In the genomic region with DNA sequence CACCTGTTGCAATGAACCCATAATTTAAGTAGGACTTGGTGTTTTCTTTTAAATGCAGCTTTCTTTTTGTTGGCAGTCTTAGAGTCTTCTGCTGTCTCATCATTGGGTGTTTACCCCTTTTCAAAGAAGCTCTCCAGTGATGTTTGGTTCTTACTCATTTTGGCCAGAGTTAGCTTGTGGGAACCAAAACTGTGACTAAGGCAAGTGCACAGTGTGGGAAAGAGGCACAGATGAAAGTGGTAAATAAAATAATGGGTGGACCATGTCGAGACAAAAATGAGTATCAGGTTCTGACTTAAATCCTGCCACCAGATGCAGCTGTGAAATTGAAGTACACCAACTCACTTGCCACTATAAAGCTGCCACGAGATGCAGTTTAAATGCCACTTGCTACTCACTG, we compare ENCODE assay signal across 21 cellular contexts.
DNase-seq lines count a peak whose midpoint lies in the region; ATAC-seq and TF ChIP-seq lines count a peak whose summit lies in the region.
"Had no signal": no experiment of that assay in that cellular context is flagged by ENCODE, and none has a peak within 500 bp of the region (broad histone marks: within the 10 kb centered on the region; RNA-seq: fewer than 3 reads in every experiment).

No MANE protein-coding gene starts in this region.

- H3K4ac ChIP-seq in mesenchymal stem cell (ENCODE audit: low read depth in 1 of 2, low read length in 2 of 2) = no peak overlapping the region

- H3K27ac Mint-ChIP-seq in chondrocyte (ENCODE audit: unreplicated experiment) = no peak overlapping the region
- H3K27ac Mint-ChIP-seq: brain; stimulated activated naive B cell treated with anti-CD40 and anti-IgM and Interleukin-4, amounts not matched to agents 10 μg/mL and 1 μg/mL and 100 μg/mL, for 72 hours had no signal

- no peaks in the 10 kb centered on the region for H3K36me3 Mint-ChIP-seq in chondrocyte (ENCODE audit: low read depth)
- H3K36me3 Mint-ChIP-seq: brain; stimulated activated naive B cell treated with anti-CD40 and anti-IgM and Interleukin-4, amounts not matched to agents 10 μg/mL and 1 μg/mL and 100 μg/mL, for 72 hours had no signal

- no peaks in the 10 kb centered on the region for H3K79me1 ChIP-seq in mesenchymal stem cell (replicated peaks; ENCODE audit: low read length, poor library complexity, severe bottlenecking)

- H3K27me3 ChIP-seq in mesenchymal stem cell (ENCODE audit: control insufficient read depth in 1 of 2, insufficient read depth in 1 of 2, low read length in 2 of 2) = no peaks in the 10 kb centered on the region
- H3K27me3 ChIP-seq: right lobe of liver had no signal

- no peak overlapping the region for H3K9ac ChIP-seq in mesenchymal stem cell (ENCODE audit: low read length)

- H3K23ac ChIP-seq in mesenchymal stem cell (ENCODE audit: low read length in 2 of 2) = no peak overlapping the region

- no peak overlapping the region for H2BK12ac ChIP-seq in mesenchymal stem cell (ENCODE audit: low read length in 2 of 2)

- H3K9me3 ChIP-seq in mesenchymal stem cell (ENCODE audit: control insufficient read depth, low read length) = peaks cover 3% of the 10 kb centered on the region
- H3K9me3 ChIP-seq: right lobe of liver had no signal

- no peaks in the 10 kb centered on the region for H3K27me3 Mint-ChIP-seq in chondrocyte (ENCODE audit: low read depth)
- H3K27me3 Mint-ChIP-seq: stimulated activated naive B cell treated with anti-CD40 and anti-IgM and Interleukin-4, amounts not matched to agents 10 μg/mL and 1 μg/mL and 100 μg/mL, for 72 hours had no signal

- no peak overlapping the region for H4K91ac ChIP-seq in mesenchymal stem cell (ENCODE audit: low read length)

- H2BK5ac ChIP-seq in mesenchymal stem cell (ENCODE audit: low read depth, low read length, poor library complexity, severe bottlenecking) = no peak overlapping the region

- H3K4me3 ChIP-seq in epithelial cell of esophagus (ENCODE audit: low read length) (no peak overlapping the region), mesenchymal stem cell (ENCODE audit: insufficient read depth in 1 of 2, low read depth in 1 of 2, low read length in 2 of 2) (no peak overlapping the region)
- H3K4me3 ChIP-seq: K562, lung, PC-9, right lobe of liver had no signal

- H3K18ac ChIP-seq in mesenchymal stem cell (ENCODE audit: low read depth in 1 of 2, low read length in 2 of 2) = no peak overlapping the region

- no peak overlapping the region for H3K27ac ChIP-seq in mesenchymal stem cell (ENCODE audit: low read length, poor library complexity, severe bottlenecking)
- H3K27ac ChIP-seq: PC-9, right lobe of liver, WERI-Rb-1 had no signal

- H2BK120ac ChIP-seq in mesenchymal stem cell (ENCODE audit: low read depth, low read length) = no peak overlapping the region

- DNase-seq in epithelial cell of esophagus (ENCODE audit: low read depth) (peak; percentile 23), chondrocyte (ENCODE audit: low spot score) (no peak), COLO668 (lab: John Stamatoyannopoulos, UW; ENCODE audit: unreplicated experiment) (no peak), mesenchymal stem cell (no peak), OCI-M2 (lab: John Stamatoyannopoulos, UW; ENCODE audit: unreplicated experiment) (no peak)
- DNase-seq: activated naive CD4-positive, alpha-beta T cell treated with Interleukin-2 at 50 U/mL for 16 hours; DMS79; effector CD8-positive, alpha-beta T cell; NCI-H1436 treated with DMSO at 0.1 percent for 48 hours; NCI-H510A treated with DMSO at 0.1 percent for 48 hours; PC-9; right lobe of liver; stimulated activated CD4-positive, alpha-beta T cell treated with anti-CD3 and anti-CD28 coated beads, Interleukin-4, amount 100 ng/mL, for 24 hours; stimulated activated naive B cell treated with anti-CD40 and anti-IgM and Interleukin-4, amounts not matched to agents 10 μg/mL and 1 μg/mL and 100 μg/mL, for 72 hours; WERI-Rb-1 had no signal

- no peaks in the 10 kb centered on the region for H3K36me3 ChIP-seq in mesenchymal stem cell (ENCODE audit: control insufficient read depth in 1 of 2, insufficient read depth in 2 of 2, low read depth in 1 of 2, low read length in 2 of 2)
- H3K36me3 ChIP-seq: right lobe of liver, WERI-Rb-1 had no signal

- TF ChIP-seq CTCF in epithelial cell of esophagus (IDR thresholded peaks at IDR 0.05; ENCODE audit: insufficient read depth, low read depth, low read length, missing control alignments) (no peak), chondrocyte (IDR thresholded peaks at IDR 0.05) (no peak)

- no peak overlapping the region for H3K14ac ChIP-seq in mesenchymal stem cell (ENCODE audit: low read length in 2 of 2)

- ATAC-seq in GM18870 (IDR thresholded peaks at IDR 0.05; ENCODE audit: unreplicated experiment) = peak; percentile 77
- peak; percentile 71 for ATAC-seq in GM21723 (IDR thresholded peaks at IDR 0.05; ENCODE audit: unreplicated experiment)
- ATAC-seq in HG03108 (IDR thresholded peaks at IDR 0.05; ENCODE audit: unreplicated experiment) = peak; percentile 72
- ATAC-seq: K562; right lobe of liver; stimulated activated naive B cell treated with anti-CD40 and anti-IgM and Interleukin-4, amounts not matched to agents 10 μg/mL and 1 μg/mL and 100 μg/mL, for 72 hours had no signal

- H3K4me3 Mint-ChIP-seq in chondrocyte (ENCODE audit: unreplicated experiment) = no peak overlapping the region
- H3K4me3 Mint-ChIP-seq: brain; stimulated activated naive B cell treated with anti-CD40 and anti-IgM and Interleukin-4, amounts not matched to agents 10 μg/mL and 1 μg/mL and 100 μg/mL, for 72 hours had no signal

- H3K4me1 ChIP-seq in mesenchymal stem cell (ENCODE audit: control insufficient read depth, insufficient read depth, low read depth, low read length) = no peaks in the 10 kb centered on the region
- H3K4me1 ChIP-seq: right lobe of liver had no signal

- 56% methylated on average over 1 of the region's 2 CpGs for WGBS in mesenchymal stem cell

- no peak overlapping the region for H4K8ac ChIP-seq in mesenchymal stem cell (ENCODE audit: low read length)

- no peak overlapping the region for H3K4me2 ChIP-seq in mesenchymal stem cell (ENCODE audit: low read length, poor library complexity, severe bottlenecking)
- H3K4me2 ChIP-seq: PC-9 had no signal

- H3K9me3 Mint-ChIP-seq in chondrocyte (ENCODE audit: low read depth) = peaks cover 20% of the 10 kb centered on the region

- no peak overlapping the region for H2BK15ac ChIP-seq in mesenchymal stem cell (ENCODE audit: low read depth, poor library complexity, severe bottlenecking)

- H2AFZ ChIP-seq in mesenchymal stem cell (ENCODE audit: low read depth, low read length) = no peak overlapping the region
- H2AFZ ChIP-seq: PC-9 had no signal

- no peak overlapping the region for H2AK5ac ChIP-seq in mesenchymal stem cell (ENCODE audit: low read length, severe bottlenecking)

- no peaks in the 10 kb centered on the region for H3K4me1 Mint-ChIP-seq in chondrocyte (ENCODE audit: low read depth)
- H3K4me1 Mint-ChIP-seq: brain; stimulated activated naive B cell treated with anti-CD40 and anti-IgM and Interleukin-4, amounts not matched to agents 10 μg/mL and 1 μg/mL and 100 μg/mL, for 72 hours had no signal
